ENCODE assay signal across 2 cellular contexts in the genomic region with DNA sequence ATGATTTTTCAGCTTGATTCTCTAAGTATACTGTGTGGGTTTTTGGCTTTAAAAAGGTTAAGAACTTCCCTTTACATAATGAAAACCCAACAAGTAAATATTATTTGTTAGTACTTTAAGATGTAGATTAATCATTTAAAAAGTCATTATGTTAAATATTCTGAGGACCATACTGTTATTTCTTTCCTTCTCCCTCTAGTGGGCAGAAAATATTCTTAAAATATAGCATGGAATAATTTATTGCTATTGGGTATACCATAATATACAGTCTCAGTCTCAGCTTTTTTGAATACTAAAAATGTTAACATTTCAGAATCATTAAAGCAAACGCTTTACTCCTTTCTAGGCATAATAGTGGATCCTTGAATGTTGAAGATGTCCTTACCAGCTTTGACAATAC.
TF ChIP-seq lines count a peak whose summit lies in the region.

No MANE protein-coding gene starts in this region.

TF ChIP-seq in GM12878, 131 proteins besides CTCF, POLR2A, EP300 and RAD21:
- TF ChIP-seq SMC3 (IDR thresholded peaks at IDR 0.05; ENCODE audit: borderline replicate concordance, low read length): peak; percentile 20; the same call in 1 of the 2 replicates
- TF ChIP-seq, protein P1, sequence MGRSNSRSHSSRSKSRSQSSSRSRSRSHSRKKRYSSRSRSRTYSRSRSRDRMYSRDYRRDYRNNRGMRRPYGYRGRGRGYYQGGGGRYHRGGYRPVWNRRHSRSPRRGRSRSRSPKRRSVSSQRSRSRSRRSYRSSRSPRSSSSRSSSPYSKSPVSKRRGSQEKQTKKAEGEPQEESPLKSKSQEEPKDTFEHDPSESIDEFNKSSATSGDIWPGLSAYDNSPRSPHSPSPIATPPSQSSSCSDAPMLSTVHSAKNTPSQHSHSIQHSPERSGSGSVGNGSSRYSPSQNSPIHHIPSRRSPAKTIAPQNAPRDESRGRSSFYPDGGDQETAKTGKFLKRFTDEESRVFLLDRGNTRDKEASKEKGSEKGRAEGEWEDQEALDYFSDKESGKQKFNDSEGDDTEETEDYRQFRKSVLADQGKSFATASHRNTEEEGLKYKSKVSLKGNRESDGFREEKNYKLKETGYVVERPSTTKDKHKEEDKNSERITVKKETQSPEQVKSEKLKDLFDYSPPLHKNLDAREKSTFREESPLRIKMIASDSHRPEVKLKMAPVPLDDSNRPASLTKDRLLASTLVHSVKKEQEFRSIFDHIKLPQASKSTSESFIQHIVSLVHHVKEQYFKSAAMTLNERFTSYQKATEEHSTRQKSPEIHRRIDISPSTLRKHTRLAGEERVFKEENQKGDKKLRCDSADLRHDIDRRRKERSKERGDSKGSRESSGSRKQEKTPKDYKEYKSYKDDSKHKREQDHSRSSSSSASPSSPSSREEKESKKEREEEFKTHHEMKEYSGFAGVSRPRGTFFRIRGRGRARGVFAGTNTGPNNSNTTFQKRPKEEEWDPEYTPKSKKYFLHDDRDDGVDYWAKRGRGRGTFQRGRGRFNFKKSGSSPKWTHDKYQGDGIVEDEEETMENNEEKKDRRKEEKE (IDR thresholded peaks at IDR 0.05): no peak

TF ChIP-seq in neural cell, 6 proteins besides CTCF, POLR2A, EP300 and RAD21:
- TF ChIP-seq SMC3 (conservative IDR thresholded peaks at IDR 0.05; ENCODE audit: poor library complexity): peak; percentile 53
- TF ChIP-seq, protein P2, sequence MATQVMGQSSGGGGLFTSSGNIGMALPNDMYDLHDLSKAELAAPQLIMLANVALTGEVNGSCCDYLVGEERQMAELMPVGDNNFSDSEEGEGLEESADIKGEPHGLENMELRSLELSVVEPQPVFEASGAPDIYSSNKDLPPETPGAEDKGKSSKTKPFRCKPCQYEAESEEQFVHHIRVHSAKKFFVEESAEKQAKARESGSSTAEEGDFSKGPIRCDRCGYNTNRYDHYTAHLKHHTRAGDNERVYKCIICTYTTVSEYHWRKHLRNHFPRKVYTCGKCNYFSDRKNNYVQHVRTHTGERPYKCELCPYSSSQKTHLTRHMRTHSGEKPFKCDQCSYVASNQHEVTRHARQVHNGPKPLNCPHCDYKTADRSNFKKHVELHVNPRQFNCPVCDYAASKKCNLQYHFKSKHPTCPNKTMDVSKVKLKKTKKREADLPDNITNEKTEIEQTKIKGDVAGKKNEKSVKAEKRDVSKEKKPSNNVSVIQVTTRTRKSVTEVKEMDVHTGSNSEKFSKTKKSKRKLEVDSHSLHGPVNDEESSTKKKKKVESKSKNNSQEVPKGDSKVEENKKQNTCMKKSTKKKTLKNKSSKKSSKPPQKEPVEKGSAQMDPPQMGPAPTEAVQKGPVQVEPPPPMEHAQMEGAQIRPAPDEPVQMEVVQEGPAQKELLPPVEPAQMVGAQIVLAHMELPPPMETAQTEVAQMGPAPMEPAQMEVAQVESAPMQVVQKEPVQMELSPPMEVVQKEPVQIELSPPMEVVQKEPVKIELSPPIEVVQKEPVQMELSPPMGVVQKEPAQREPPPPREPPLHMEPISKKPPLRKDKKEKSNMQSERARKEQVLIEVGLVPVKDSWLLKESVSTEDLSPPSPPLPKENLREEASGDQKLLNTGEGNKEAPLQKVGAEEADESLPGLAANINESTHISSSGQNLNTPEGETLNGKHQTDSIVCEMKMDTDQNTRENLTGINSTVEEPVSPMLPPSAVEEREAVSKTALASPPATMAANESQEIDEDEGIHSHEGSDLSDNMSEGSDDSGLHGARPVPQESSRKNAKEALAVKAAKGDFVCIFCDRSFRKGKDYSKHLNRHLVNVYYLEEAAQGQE (IDR thresholded peaks at IDR 0.05; ENCODE audit: borderline replicate concordance): no peak
